8 cellular contexts compared by ENCODE assay signal in genomic region chr3:70981252-70981933, GRCh38.
A peak's percentile ranks its signal among the peaks of the same experiment; 100 is the strongest.
DNase-seq lines count a peak whose midpoint lies in the region; ATAC-seq and TF ChIP-seq lines count a peak whose summit lies in the region.

No MANE protein-coding gene starts in this region.

- H3K14ac ChIP-seq in IMR-90 (replicated peaks; ENCODE audit: low read depth, low read length) = peak overlapping the region; percentile 16; the same call in 1 of the 2 replicates

- H3K27ac ChIP-seq in IMR-90 (ENCODE audit: insufficient read depth, low read length) = peak overlapping the region; percentile 38; the same call in 1 of the 2 replicates
- peak overlapping the region; percentile 84 for H3K27ac ChIP-seq in hepatocyte
- H3K27ac ChIP-seq in smooth muscle cell (ENCODE audit: low read depth) = peak overlapping the region; percentile 98
- no peak overlapping the region for H3K27ac ChIP-seq in SJCRH30

- ATAC-seq in IMR-90 (ENCODE audit: low read depth) = no peak
- ATAC-seq in HG03439 (IDR thresholded peaks at IDR 0.05; ENCODE audit: unreplicated experiment) = no peak

- no peak for TF ChIP-seq CTCF in IMR-90 (conservative IDR thresholded peaks at IDR 0.05; ENCODE audit: low read depth, low read length)
- no peak for TF ChIP-seq CTCF in hepatocyte (IDR thresholded peaks at IDR 0.05; ENCODE audit: poor library complexity)
- TF ChIP-seq CTCF in smooth muscle cell (IDR thresholded peaks at IDR 0.05; ENCODE audit: borderline replicate concordance, insufficient read depth, poor library complexity, severe bottlenecking) = no peak

- H3K27me3 ChIP-seq in IMR-90 (ENCODE audit: control insufficient read depth, insufficient read depth, low read length) (no peaks in the 10 kb centered on the region), hepatocyte (no peaks in the 10 kb centered on the region), smooth muscle cell (ENCODE audit: low read depth) (no peaks in the 10 kb centered on the region), SJCRH30 (no peaks in the 10 kb centered on the region)

- H3K9me3 ChIP-seq in IMR-90 (ENCODE audit: control insufficient read depth, insufficient read depth, low read length) = no peaks in the 10 kb centered on the region
- H3K9me3 ChIP-seq in hepatocyte (ENCODE audit: low read depth) = no peaks in the 10 kb centered on the region
- no peaks in the 10 kb centered on the region for H3K9me3 ChIP-seq in smooth muscle cell (replicated peaks; ENCODE audit: low read depth)
- no peaks in the 10 kb centered on the region for H3K9me3 ChIP-seq in SJCRH30 (replicated peaks)

- in situ Hi-C loops in IMR-90 (cut with MboI; ENCODE audit: low sequenced_read_pairs) = no loop called here

- H4K8ac ChIP-seq in IMR-90 (ENCODE audit: low read depth in 2 of 2, low read length in 2 of 2) = peak overlapping the region; percentile 28 to 38; a peak in 3 of 4 replicates

- peak overlapping the region; percentile 68; the same call in 1 of the 2 replicates for H4K5ac ChIP-seq in IMR-90 (ENCODE audit: low read depth, low read length)

- H2AK9ac ChIP-seq in IMR-90 (replicated peaks; ENCODE audit: low read depth, low read length, poor library complexity) = no peak overlapping the region

- BruUV-seq in IMR-90 (replicated peaks; lab: Mats Ljungman, UMichigan) = no TSS peak

- H3K79me1 ChIP-seq in IMR-90 (ENCODE audit: low read depth in 1 of 2, low read length in 2 of 2) = peaks cover 49 to 68% of the 10 kb centered on the region in 2 experiments

- H3K4me3 ChIP-seq in IMR-90 (ENCODE audit: insufficient read depth, low read depth, low read length) (no peak overlapping the region), hepatocyte (no peak overlapping the region), smooth muscle cell (no peak overlapping the region), SJCRH30 (no peak overlapping the region)

- peaks cover 7% of the 10 kb centered on the region for H3K9me3 Mint-ChIP-seq in activated T-helper 1 cell treated with anti-CD3 and anti-CD28 coated beads, Interleukin-12 subunit alpha, Interleukin-12 subunit beta, Interleukin-2, Interleukin-4 antibody, amounts not matched to agents 30 ng/mL and 10 ng/mL and 1 ng/mL, durations not matched to agents 14 hours and 24 hours and 36 hours

- peaks cover 5% of the 10 kb centered on the region; the same call in 1 of the 2 replicates for H4K20me1 ChIP-seq in IMR-90 (ENCODE audit: insufficient read depth, low read length)
- no peaks in the 10 kb centered on the region for H4K20me1 ChIP-seq in hepatocyte (ENCODE audit: insufficient read depth, poor library complexity, severe bottlenecking)
- no peaks in the 10 kb centered on the region for H4K20me1 ChIP-seq in smooth muscle cell (ENCODE audit: low read depth)

- peak overlapping the region; percentile 73; the same call in 1 of the 3 replicates for H2BK15ac ChIP-seq in IMR-90 (ENCODE audit: low read depth, low read length)

- no peaks in the 10 kb centered on the region for H3K9me2 ChIP-seq in hepatocyte (replicated peaks; ENCODE audit: insufficient read depth)

- CTCF ChIA-PET in IMR-90 (lab: Yijun Ruan, JAX) = interaction anchor here (0.7 kb wide), 1 partner anchor 431 kb away, joined by 4 read pairs; no protein-coding TSS in a partner anchor

- no peaks in the 10 kb centered on the region for H3K27me3 Mint-ChIP-seq in activated T-helper 1 cell treated with anti-CD3 and anti-CD28 coated beads, Interleukin-12 subunit alpha, Interleukin-12 subunit beta, Interleukin-2, Interleukin-4 antibody, amounts not matched to agents 30 ng/mL and 10 ng/mL and 1 ng/mL, durations not matched to agents 14 hours and 24 hours and 36 hours (ENCODE audit: insufficient read depth)

- H3K4ac ChIP-seq in IMR-90 (ENCODE audit: low read depth, low read length) = peak overlapping the region; percentile 17; the same call in 1 of the 2 replicates

- peaks cover 60% of the 10 kb centered on the region for H3K36me3 Mint-ChIP-seq in activated T-helper 1 cell treated with anti-CD3 and anti-CD28 coated beads, Interleukin-12 subunit alpha, Interleukin-12 subunit beta, Interleukin-2, Interleukin-4 antibody, amounts not matched to agents 30 ng/mL and 10 ng/mL and 1 ng/mL, durations not matched to agents 14 hours and 24 hours and 36 hours (ENCODE audit: low read depth)

- peaks cover 3% of the 10 kb centered on the region for H3K79me2 ChIP-seq in hepatocyte
- no peaks in the 10 kb centered on the region for H3K79me2 ChIP-seq in smooth muscle cell (ENCODE audit: low read depth)

- no peak for TF ChIP-seq POLR2A in IMR-90 (IDR thresholded peaks at IDR 0.05; ENCODE audit: low read depth, low read length)

- no peak for TF ChIP-seq RAD21 in IMR-90 (IDR thresholded peaks at IDR 0.05; ENCODE audit: low read length)

- peaks cover 61% of the 10 kb centered on the region for H3K4me1 Mint-ChIP-seq in activated T-helper 1 cell treated with anti-CD3 and anti-CD28 coated beads, Interleukin-12 subunit alpha, Interleukin-12 subunit beta, Interleukin-2, Interleukin-4 antibody, amounts not matched to agents 30 ng/mL and 10 ng/mL and 1 ng/mL, durations not matched to agents 14 hours and 24 hours and 36 hours (ENCODE audit: low read depth)

- peaks cover 31% of the 10 kb centered on the region for H3K36me3 ChIP-seq in IMR-90 (ENCODE audit: control insufficient read depth, insufficient read depth, low read length)
- peaks cover 6% of the 10 kb centered on the region for H3K36me3 ChIP-seq in hepatocyte (replicated peaks; ENCODE audit: insufficient read depth, low read depth)
- peaks cover 10% of the 10 kb centered on the region for H3K36me3 ChIP-seq in smooth muscle cell (ENCODE audit: low read depth)
- peaks cover 12% of the 10 kb centered on the region; the same call in 1 of the 2 replicates for H3K36me3 ChIP-seq in SJCRH30

- H3K18ac ChIP-seq in IMR-90 (ENCODE audit: low read depth, low read length) = peak overlapping the region; percentile 86; the same call in 1 of the 2 replicates

- H3K4me3 Mint-ChIP-seq in activated T-helper 1 cell treated with anti-CD3 and anti-CD28 coated beads, Interleukin-12 subunit alpha, Interleukin-12 subunit beta, Interleukin-2, Interleukin-4 antibody, amounts not matched to agents 30 ng/mL and 10 ng/mL and 1 ng/mL, durations not matched to agents 14 hours and 24 hours and 36 hours = peak overlapping the region; percentile 42

- H3K9me1 ChIP-seq in IMR-90 (ENCODE audit: insufficient read depth, low read length) = peaks cover 26% of the 10 kb centered on the region

- H3K56ac ChIP-seq in IMR-90 (ENCODE audit: extremely low read depth, insufficient read depth, low read length) = no peak overlapping the region

- H2AK5ac ChIP-seq in IMR-90 (ENCODE audit: low read depth, low read length) = peak overlapping the region; percentile 14; the same call in 1 of the 2 replicates

- peak overlapping the region; percentile 93 for H2BK5ac ChIP-seq in IMR-90 (ENCODE audit: low read depth, low read length, poor library complexity, severe bottlenecking)

- WGBS in IMR-90 (ENCODE audit: extremely low coverage in 2 of 2, insufficient read length in 1 of 2), 2 experiments = no CpG with 5 or more reads among the region's 6 CpGs
- WGBS in hepatocyte (ENCODE audit: low lambda C conversion rate, missing lambda C conversion rate) = 90% methylated on average over 6 of the region's 6 CpGs
- 81% methylated on average over 6 of the region's 6 CpGs for WGBS in smooth muscle cell (ENCODE audit: low lambda C conversion rate)

- H4K91ac ChIP-seq in IMR-90 (ENCODE audit: insufficient read depth, low read depth, low read length) = peak overlapping the region; percentile 37

- dilution Hi-C loops in IMR-90 (cut with HindIII; ENCODE audit: low sequenced_read_pairs, unreplicated experiment) = no loop called here

- peak overlapping the region; percentile 79 for H3K27ac Mint-ChIP-seq in activated T-helper 1 cell treated with anti-CD3 and anti-CD28 coated beads, Interleukin-12 subunit alpha, Interleukin-12 subunit beta, Interleukin-2, Interleukin-4 antibody, amounts not matched to agents 30 ng/mL and 10 ng/mL and 1 ng/mL, durations not matched to agents 14 hours and 24 hours and 36 hours

- H3K23ac ChIP-seq in IMR-90 (ENCODE audit: low read depth, low read length) = peak overlapping the region; percentile 33

- DNase-seq in IMR-90 (no peak), hepatocyte (ENCODE audit: low spot score) (no peak), smooth muscle cell (lab: John Stamatoyannopoulos, UW; ENCODE audit: unreplicated experiment) (no peak), OCI-M2 (lab: John Stamatoyannopoulos, UW; ENCODE audit: unreplicated experiment) (no peak), SJCRH30 (no peak)
- DNase-seq in activated T-helper 1 cell treated with anti-CD3 and anti-CD28 coated beads, Interleukin-12 subunit alpha, Interleukin-12 subunit beta, Interleukin-2, Interleukin-4 antibody, amounts not matched to agents 30 ng/mL and 10 ng/mL and 1 ng/mL, durations not matched to agents 14 hours and 24 hours and 36 hours (ENCODE audit: low spot score) = no peak
- DNase-seq in stimulated activated CD4-positive, alpha-beta T cell treated with anti-CD3 and anti-CD28 coated beads, Interleukin-4, amount 100 ng/mL, for 24 hours = no peak

- no peak overlapping the region for H2BK20ac ChIP-seq in IMR-90 (ENCODE audit: low read depth, low read length)

- intact Hi-C loops in IMR-90 (cut with micrococcal nuclease) = loop anchor here (5.0 to 10.0 kb wide), 4 partner anchors 123 to 601 kb away; partner anchors contain the start of gene FOXP1
- intact Hi-C loops in activated T-helper 1 cell treated with anti-CD3 and anti-CD28 coated beads, Interleukin-12 subunit alpha, Interleukin-12 subunit beta, Interleukin-2, Interleukin-4 antibody, amounts not matched to agents 30 ng/mL and 10 ng/mL and 1 ng/mL, durations not matched to agents 14 hours and 24 hours and 36 hours (cut with micrococcal nuclease) = no loop called here

- peaks cover 16% of the 10 kb centered on the region for H3F3A ChIP-seq in smooth muscle cell (ENCODE audit: low read depth)

- H3K9ac ChIP-seq in IMR-90 (ENCODE audit: low read depth, low read length) (0 out of 2 replicates have a peak overlapping the region, but pooled peaks have one; percentile 8), smooth muscle cell (ENCODE audit: low read depth) (peak overlapping the region; percentile 89)

- H2AFZ ChIP-seq in IMR-90 (replicated peaks; ENCODE audit: low read length, poor library complexity) (no peak overlapping the region), hepatocyte (no peak overlapping the region), smooth muscle cell (ENCODE audit: low read depth) (no peak overlapping the region)

- H2BK120ac ChIP-seq in IMR-90 (ENCODE audit: low read depth, low read length) = peak overlapping the region; percentile 47; the same call in 1 of the 2 replicates

- H3K4me1 ChIP-seq in IMR-90 (ENCODE audit: control insufficient read depth, insufficient read depth, low read length) = peaks cover 35% of the 10 kb centered on the region
- H3K4me1 ChIP-seq in hepatocyte (ENCODE audit: insufficient read depth) = peaks cover 25% of the 10 kb centered on the region
- H3K4me1 ChIP-seq in smooth muscle cell (ENCODE audit: low read depth) = peaks cover 42% of the 10 kb centered on the region
- H3K4me1 ChIP-seq in SJCRH30 = no peaks in the 10 kb centered on the region

- H3K4me2 ChIP-seq in IMR-90 (ENCODE audit: low read depth, low read length) (no peak overlapping the region), hepatocyte (no peak overlapping the region), smooth muscle cell (peak overlapping the region; percentile 84)

- POLR2A ChIA-PET in IMR-90 (lab: Charles Lee; ENCODE audit: unreplicated experiment) = no interaction called here
